ENCODE assay signal across 26 cellular contexts in the genomic region with DNA sequence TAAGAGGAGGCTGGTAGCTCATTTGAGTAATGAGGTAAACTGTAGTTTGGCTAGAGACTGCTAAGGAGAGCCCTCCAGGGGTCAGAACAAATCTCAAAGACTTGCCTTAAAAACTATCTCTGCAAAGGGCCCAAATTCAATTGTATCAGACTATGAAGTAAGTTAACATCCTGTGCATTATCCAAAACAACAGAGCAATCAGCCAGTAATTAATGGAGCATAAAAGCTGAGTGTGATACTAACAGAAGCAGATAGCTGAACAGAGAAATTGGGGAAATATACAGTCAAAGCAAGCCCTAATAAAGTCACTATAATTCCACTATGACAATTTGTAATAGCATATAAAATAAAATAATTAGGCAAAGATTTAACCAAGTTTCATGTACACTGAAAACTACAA. TPM values are rescaled to one million over a fixed set of nuclear protein-coding genes. Genes with fewer than 3 reads are reported as not detected.
"Had no signal": no experiment of that assay in that cellular context is flagged by ENCODE, and none has a peak within 500 bp of the region (broad histone marks: within the 10 kb centered on the region; RNA-seq: fewer than 3 reads in every experiment).

No MANE protein-coding gene starts in this region.

- H3K4me3 ChIP-seq: esophagus squamous epithelium, gastrocnemius medialis, heart right ventricle, left lung, lower lobe of right lung had no signal

- H3K4me1 Mint-ChIP-seq: natural killer cell had no signal

- H3K36me3 ChIP-seq: esophagus squamous epithelium, gastrocnemius medialis, heart right ventricle, left lung, lower lobe of right lung had no signal

- H3K9me3 ChIP-seq: esophagus squamous epithelium, gastrocnemius medialis, heart right ventricle, left lung, lower lobe of right lung had no signal

- H3K9me3 Mint-ChIP-seq: effector memory CD8-positive, alpha-beta T cell; natural killer cell had no signal

- H3K4me1 ChIP-seq: esophagus squamous epithelium, gastrocnemius medialis, lower lobe of right lung had no signal

- DNase-seq: cortex of kidney; effector CD8-positive, alpha-beta T cell; effector memory CD8-positive, alpha-beta T cell; endodermal cell; erythroblast; esophagus squamous epithelium; foreskin fibroblast; foreskin melanocyte; gastrocnemius medialis; glutamatergic neuron; head of caudate nucleus; heart right ventricle; hippocampal formation; left cardiac atrium; left lung; left ventricle myocardium superior; lower lobe of right lung; mesendoderm; midbrain; naive thymus-derived CD4-positive, alpha-beta T cell; natural killer cell had no signal

- H3K27ac ChIP-seq: epithelial cell of prostate, esophagus squamous epithelium, gastrocnemius medialis, heart right ventricle, left lung, lower lobe of right lung had no signal

- H3K27me3 ChIP-seq: gastrocnemius medialis, left lung had no signal

- H3K4me3 Mint-ChIP-seq: dendritic cell treated with granulocyte-macrophage colony-stimulating factor and Interleukin-4, amounts not matched to agents 40 ng/mL and 50 ng/mL, for 4 days; effector memory CD8-positive, alpha-beta T cell; endodermal cell; naive thymus-derived CD4-positive, alpha-beta T cell; natural killer cell had no signal

- FAIRE-seq: endometrium, islet of Langerhans, keratinocyte had no signal

- H3K27ac Mint-ChIP-seq: dendritic cell treated with granulocyte-macrophage colony-stimulating factor and Interleukin-4, amounts not matched to agents 40 ng/mL and 50 ng/mL, for 4 days; effector memory CD8-positive, alpha-beta T cell; endodermal cell; naive thymus-derived CD4-positive, alpha-beta T cell; natural killer cell had no signal

- H3K36me3 Mint-ChIP-seq: naive thymus-derived CD4-positive, alpha-beta T cell; natural killer cell had no signal

RNA-seq across cellular contexts. Expression of a gene that starts 45.8 kb away (rescaled TPM):
- polyA plus RNA-seq: naive thymus-derived CD4-positive, alpha-beta T cell had no signal
